Comparison of ENCODE assay signal across 8 cellular contexts in genomic region chr17:65593870-65594584, GRCh38. TPM values are rescaled to one million over a fixed set of nuclear protein-coding genes. Genes with fewer than 3 reads are reported as not detected.
DNase-seq lines count a peak whose midpoint lies in the region; ATAC-seq lines count a peak whose summit lies in the region.

No MANE protein-coding gene starts in this region.

- CTCF ChIA-PET in activated naive CD4-positive, alpha-beta T cell treated with anti-CD3 and anti-CD28 coated beads, Interleukin-2, amount 10 ng/mL, durations not matched to agents 7 days and 5 days (lab: Charles Lee) = no interaction called here

- ATAC-seq in GM18858 (IDR thresholded peaks at IDR 0.05; ENCODE audit: unreplicated experiment) = no peak
- no peak for ATAC-seq in left lobe of liver
- no peak for ATAC-seq in GM21576 (IDR thresholded peaks at IDR 0.05; ENCODE audit: unreplicated experiment)

- peak overlapping the region; percentile 4 for H3K27ac Mint-ChIP-seq in activated naive CD4-positive, alpha-beta T cell treated with anti-CD3 and anti-CD28 coated beads, Interleukin-2, amount 10 ng/mL, durations not matched to agents 7 days and 5 days

- peak; percentile 17 to 32 for DNase-seq in stimulated activated CD4-positive, alpha-beta T cell treated with anti-CD3 and anti-CD28 coated beads, Interleukin-2, amount 100 ng/mL, for 24 hours
- no peak for DNase-seq in stimulated activated CD4-positive, alpha-beta T cell treated with anti-CD3 and anti-CD28 coated beads, Interleukin-4, amount 100 ng/mL, for 4 hours
- no peak for DNase-seq in activated naive CD4-positive, alpha-beta T cell treated with anti-CD3 and anti-CD28 coated beads, Interleukin-2, amount 10 ng/mL, durations not matched to agents 7 days and 5 days
- DNase-seq in iris pigment epithelial cell (ENCODE audit: low read depth) (peak; percentile 15), left lobe of liver (ENCODE audit: low spot score) (no peak), CD1c-positive myeloid dendritic cell (ENCODE audit: extremely low spot score) (no peak)

- H3K4me3 Mint-ChIP-seq in activated naive CD4-positive, alpha-beta T cell treated with anti-CD3 and anti-CD28 coated beads, Interleukin-2, amount 10 ng/mL, durations not matched to agents 7 days and 5 days = peak overlapping the region; percentile 63

- peaks cover 28% of the 10 kb centered on the region for H3K27me3 Mint-ChIP-seq in activated naive CD4-positive, alpha-beta T cell treated with anti-CD3 and anti-CD28 coated beads, Interleukin-2, amount 10 ng/mL, durations not matched to agents 7 days and 5 days

- no peaks in the 10 kb centered on the region for H3K36me3 Mint-ChIP-seq in activated naive CD4-positive, alpha-beta T cell treated with anti-CD3 and anti-CD28 coated beads, Interleukin-2, amount 10 ng/mL, durations not matched to agents 7 days and 5 days

- peaks cover 29% of the 10 kb centered on the region for H3K4me1 Mint-ChIP-seq in activated naive CD4-positive, alpha-beta T cell treated with anti-CD3 and anti-CD28 coated beads, Interleukin-2, amount 10 ng/mL, durations not matched to agents 7 days and 5 days

- no peaks in the 10 kb centered on the region for H3K9me3 Mint-ChIP-seq in activated naive CD4-positive, alpha-beta T cell treated with anti-CD3 and anti-CD28 coated beads, Interleukin-2, amount 10 ng/mL, durations not matched to agents 7 days and 5 days

RNA-seq across cellular contexts. Expression of gene AXIN2, which starts 32.6 kb away (rescaled TPM):
- total RNA-seq in left lobe of liver = 3.6 TPM

Comparison
In these comparisons a context has a peak if more than half of its experiments do, and no peak if none do; other contexts are left out.
1. DNase-seq: peak in stimulated activated CD4-positive, alpha-beta T cell treated with anti-CD3 and anti-CD28 coated beads, Interleukin-2, amount 100 ng/mL, for 24 hours (2 of 2) and iris pigment epithelial cell (single experiment); none in stimulated activated CD4-positive, alpha-beta T cell treated with anti-CD3 and anti-CD28 coated beads, Interleukin-4, amount 100 ng/mL, for 4 hours (0 of 2), activated naive CD4-positive, alpha-beta T cell treated with anti-CD3 and anti-CD28 coated beads, Interleukin-2, amount 10 ng/mL, durations not matched to agents 7 days and 5 days (single experiment), left lobe of liver (single experiment) and CD1c-positive myeloid dendritic cell (single experiment).